In the genomic region with DNA sequence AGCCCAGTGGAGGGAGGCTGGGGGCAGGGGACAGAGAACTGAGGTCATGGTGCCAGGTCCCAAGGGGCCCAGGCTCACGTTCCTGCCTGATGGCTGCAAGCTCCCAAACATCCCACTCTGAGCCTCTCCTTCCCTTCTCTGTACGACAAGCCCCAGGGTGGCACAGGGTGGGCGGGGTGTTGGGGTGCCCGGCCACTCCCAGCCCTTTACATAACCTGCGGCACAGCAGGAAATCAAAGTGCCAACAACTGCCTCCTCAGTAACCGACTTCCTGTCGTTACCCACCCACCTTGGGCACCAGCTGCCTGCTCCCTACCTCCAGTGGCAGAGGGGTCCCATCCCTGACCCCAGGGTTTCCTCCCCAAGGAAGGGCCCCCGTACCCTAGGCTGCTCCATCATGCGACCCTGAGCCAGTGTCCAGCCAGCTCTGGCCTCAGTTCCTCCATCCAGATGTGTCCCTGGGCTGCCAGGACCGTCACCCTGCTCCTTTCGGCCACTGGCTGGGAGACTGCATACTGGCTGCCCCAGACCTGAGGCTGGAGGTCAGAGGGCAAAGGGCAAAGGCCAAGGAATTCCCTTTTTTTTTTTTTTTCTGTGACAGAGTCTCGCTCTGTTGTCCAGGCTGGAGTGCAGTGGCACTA, we compare ENCODE assay signal across 8 cellular contexts.
A peak's percentile ranks its signal among the peaks of the same experiment; 100 is the strongest.
DNase-seq lines count a peak whose midpoint lies in the region; ATAC-seq lines count a peak whose summit lies in the region.

No MANE protein-coding gene starts in this region.

- H3K4me3 ChIP-seq in effector memory CD4-positive, alpha-beta T cell (ENCODE audit: insufficient read depth, low read depth, low read length, poor library complexity, severe bottlenecking): peak overlapping the region; percentile 39

- H3K4me1 ChIP-seq in effector memory CD4-positive, alpha-beta T cell (ENCODE audit: control insufficient read depth, insufficient read depth, low read length, poor library complexity, severe bottlenecking): peaks cover 6% of the 10 kb centered on the region

- peak overlapping the region; percentile 57 for H3K27ac ChIP-seq in effector memory CD4-positive, alpha-beta T cell (ENCODE audit: insufficient read depth, low read length, poor library complexity, severe bottlenecking)

- no peaks in the 10 kb centered on the region for H3K9me3 ChIP-seq in effector memory CD4-positive, alpha-beta T cell (ENCODE audit: control insufficient read depth, low read length)

- no peaks in the 10 kb centered on the region for H3K36me3 ChIP-seq in effector memory CD4-positive, alpha-beta T cell (ENCODE audit: control insufficient read depth, insufficient read depth, low read length)

- no peaks in the 10 kb centered on the region for H3K27me3 ChIP-seq in effector memory CD4-positive, alpha-beta T cell (replicated peaks; ENCODE audit: control insufficient read depth, insufficient read depth, low read length, poor library complexity, severe bottlenecking)

- DNase-seq in D341Med (ENCODE audit: low spot score): peak; percentile 40
- DNase-seq in activated CD4-positive, alpha-beta T cell treated with anti-CD3 and anti-CD28 coated beads, Interleukin-2, amount 50 U/mL, for 1 hour: peak; percentile 58
- peak in 2 of 3 donors; percentile 32 to 43 for DNase-seq in effector memory CD4-positive, alpha-beta T cell
- DNase-seq in stimulated activated CD4-positive, alpha-beta T cell treated with anti-CD3 and anti-CD28 coated beads, Interleukin-1b, Interleukin-23, amount 100 ng/mL, for 4 hours (ENCODE audit: low read depth in 2 of 2): peak; percentile 24 to 39
- no peak for DNase-seq in AG08395 (ENCODE audit: low spot score)
- no peak for DNase-seq in KG1 (lab: John Stamatoyannopoulos, UW)

- no peak for ATAC-seq in HG02840 (IDR thresholded peaks at IDR 0.05; ENCODE audit: low FRiP score, unreplicated experiment)
- ATAC-seq in HG03521 (IDR thresholded peaks at IDR 0.05; ENCODE audit: unreplicated experiment): no peak

Comparison
In these comparisons a context has a peak if more than half of its experiments do, and no peak if none do; other contexts are left out.
1. DNase-seq: peak in D341Med (single experiment), activated CD4-positive, alpha-beta T cell treated with anti-CD3 and anti-CD28 coated beads, Interleukin-2, amount 50 U/mL, for 1 hour (single experiment), effector memory CD4-positive, alpha-beta T cell (2 of 3) and stimulated activated CD4-positive, alpha-beta T cell treated with anti-CD3 and anti-CD28 coated beads, Interleukin-1b, Interleukin-23, amount 100 ng/mL, for 4 hours (2 of 2); none in AG08395 (single experiment) and KG1 (single experiment).